ENCODE assay signal across 1 cellular context in genomic region chr16:30609002-30609927, GRCh38.
TF ChIP-seq lines count a peak whose summit lies in the region.

No MANE protein-coding gene starts in this region.

TF ChIP-seq in IMR-90, 13 proteins besides CTCF, POLR2A, EP300 and RAD21 (continued from another document):
- TF ChIP-seq CHD1 (IDR thresholded peaks at IDR 0.05; ENCODE audit: low read depth, low read length), result no peak
- TF ChIP-seq USF2 (IDR thresholded peaks at IDR 0.05; ENCODE audit: low read depth, low read length), result no peak
- no peak for TF ChIP-seq SMC3 (IDR thresholded peaks at IDR 0.05; ENCODE audit: low read depth, low read length)
- TF ChIP-seq CEBPB (IDR thresholded peaks at IDR 0.05; ENCODE audit: low read depth, low read length), result no peak
- no peak for TF ChIP-seq RCOR1 (IDR thresholded peaks at IDR 0.05; ENCODE audit: insufficient replicate concordance, low read length)
- TF ChIP-seq MAFK (IDR thresholded peaks at IDR 0.05; ENCODE audit: low read depth, low read length), result no peak
- no peak for TF ChIP-seq MAZ (IDR thresholded peaks at IDR 0.05; ENCODE audit: borderline replicate concordance, low read depth, low read length)
- no peak for TF ChIP-seq ELK1 (IDR thresholded peaks at IDR 0.05; ENCODE audit: borderline replicate concordance, low read depth, low read length)
